Comparison of ENCODE assay signal across 20 cellular contexts in the genomic region with DNA sequence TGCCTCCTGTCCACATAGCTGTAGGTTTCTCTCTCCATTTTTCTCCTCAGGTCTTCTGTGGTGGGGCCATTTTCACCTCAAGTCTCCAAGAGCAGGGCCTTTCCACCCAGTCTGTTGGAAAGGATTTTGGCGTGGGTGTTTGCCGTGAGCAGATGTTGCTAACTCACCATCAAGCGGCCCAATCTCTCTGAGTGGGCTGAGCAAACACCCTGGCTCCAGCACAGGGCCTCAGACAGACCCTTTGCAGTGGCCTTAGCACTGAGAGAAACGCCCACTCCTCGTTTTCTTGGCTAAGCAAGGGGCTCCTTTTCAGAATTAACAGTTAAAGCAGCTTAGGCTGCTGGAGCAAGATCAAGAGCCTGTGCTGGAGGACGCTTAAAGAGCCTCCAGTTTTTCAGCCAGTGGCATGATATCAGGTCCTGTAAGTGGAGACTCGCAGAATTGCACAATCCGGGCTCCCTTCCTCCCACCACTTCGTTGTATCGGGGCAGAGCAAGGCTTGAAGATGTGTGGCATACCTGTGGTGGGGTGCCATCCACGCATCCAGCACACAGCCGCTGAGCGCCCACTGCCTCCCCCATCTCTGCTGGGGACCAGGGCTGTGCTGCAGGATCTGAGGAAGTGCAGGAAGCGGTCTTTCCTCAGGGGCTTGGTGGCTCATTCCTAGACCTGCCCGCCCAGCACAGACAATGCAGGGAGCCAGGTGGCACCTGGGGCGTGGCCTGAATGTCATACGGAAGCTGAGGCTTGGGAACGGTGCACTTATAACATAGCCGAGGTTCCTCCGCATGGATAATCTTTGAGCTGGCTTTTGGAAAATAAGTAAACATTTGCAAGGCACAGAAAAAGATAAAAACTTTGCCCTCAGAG.
"Had no signal": no experiment of that assay in that cellular context is flagged by ENCODE, and none has a peak within 500 bp of the region (broad histone marks: within the 10 kb centered on the region; RNA-seq: fewer than 3 reads in every experiment).

No MANE protein-coding gene starts in this region.

- H3K27me3 ChIP-seq: body of pancreas, hepatocyte, sigmoid colon had no signal

- H3K79me2 ChIP-seq: hepatocyte had no signal

- H3K27ac Mint-ChIP-seq: activated B cell treated with CpG ODN at 0.5 μM for 24 hours; activated CD8-positive, alpha-beta T cell treated with anti-CD3 and anti-CD28 coated beads for 36 hours; activated naive CD4-positive, alpha-beta T cell treated with anti-CD3 and anti-CD28 coated beads, Interleukin-2, amount 50 U/mL, for 72 hours; stimulated activated effector memory CD8-positive, alpha-beta T cell treated with anti-CD3 and anti-CD28 coated beads, Interleukin-12 subunit alpha, Interleukin-12 subunit beta, amount 100 ng/mL, for 72 hours had no signal

- H3K4me1 Mint-ChIP-seq: activated B cell treated with CpG ODN at 0.5 μM for 24 hours; central memory CD8-positive, alpha-beta T cell; stimulated activated effector memory CD8-positive, alpha-beta T cell treated with anti-CD3 and anti-CD28 coated beads, Interleukin-12 subunit alpha, Interleukin-12 subunit beta, amount 100 ng/mL, for 72 hours had no signal

- H3K4me3 ChIP-seq: body of pancreas, coronary artery, esophagus muscularis mucosa, hepatocyte, sigmoid colon had no signal

- H3K4me2 ChIP-seq: hepatocyte had no signal

- ATAC-seq: activated CD8-positive, alpha-beta T cell treated with anti-CD3 and anti-CD28 coated beads for 36 hours; activated naive CD4-positive, alpha-beta T cell treated with anti-CD3 and anti-CD28 coated beads, Interleukin-2, amount 50 U/mL, for 72 hours; body of pancreas; stimulated activated effector memory CD8-positive, alpha-beta T cell treated with anti-CD3 and anti-CD28 coated beads, Interleukin-12 subunit alpha, Interleukin-12 subunit beta, amount 100 ng/mL, for 72 hours had no signal

- DNase-seq: activated B cell treated with CpG ODN at 0.5 μM for 24 hours; activated CD4-positive, alpha-beta T cell treated with anti-CD3 and anti-CD28 coated beads for 48 hours; activated CD8-positive, alpha-beta T cell treated with anti-CD3 and anti-CD28 coated beads for 36 hours; activated effector memory CD4-positive, alpha-beta T cell treated with anti-CD3 and anti-CD28 coated beads, Interleukin-2, amount 50 U/mL, for 16 hours; activated T-cell treated with anti-CD3 and anti-CD28 coated beads, Interleukin-2, amount 50 U/mL, for 48 hours; amniotic stem cell; body of pancreas; mesendoderm; sigmoid colon; stimulated activated CD4-positive, alpha-beta T cell treated with anti-CD3 and anti-CD28 coated beads, Interleukin-12 subunit alpha, Interleukin-12 subunit beta, amount 100 ng/mL, for 4 hours; stimulated activated CD4-positive, alpha-beta T cell treated with anti-CD3 and anti-CD28 coated beads, Interleukin-2, amount 100 ng/mL, for 24 hours; T-helper 2 cell had no signal

- H3K27me3 Mint-ChIP-seq: activated CD8-positive, alpha-beta T cell treated with anti-CD3 and anti-CD28 coated beads for 36 hours had no signal

- H3K27ac ChIP-seq: body of pancreas, coronary artery, esophagus muscularis mucosa, hepatocyte, sigmoid colon had no signal

- H3K9me3 Mint-ChIP-seq: activated CD8-positive, alpha-beta T cell treated with anti-CD3 and anti-CD28 coated beads for 36 hours; activated naive CD4-positive, alpha-beta T cell treated with anti-CD3 and anti-CD28 coated beads, Interleukin-2, amount 50 U/mL, for 72 hours; central memory CD8-positive, alpha-beta T cell; stimulated activated effector memory CD8-positive, alpha-beta T cell treated with anti-CD3 and anti-CD28 coated beads, Interleukin-12 subunit alpha, Interleukin-12 subunit beta, amount 100 ng/mL, for 72 hours had no signal

- H3K9me3 ChIP-seq: body of pancreas, esophagus muscularis mucosa, sigmoid colon had no signal

- FAIRE-seq: TTC549, urothelium cell line had no signal

- H3K36me3 Mint-ChIP-seq: activated naive CD4-positive, alpha-beta T cell treated with anti-CD3 and anti-CD28 coated beads, Interleukin-2, amount 50 U/mL, for 72 hours; stimulated activated effector memory CD8-positive, alpha-beta T cell treated with anti-CD3 and anti-CD28 coated beads, Interleukin-12 subunit alpha, Interleukin-12 subunit beta, amount 100 ng/mL, for 72 hours had no signal

- H3K36me3 ChIP-seq: esophagus muscularis mucosa, sigmoid colon had no signal

- H3K4me1 ChIP-seq: body of pancreas, esophagus muscularis mucosa, sigmoid colon had no signal

- H3K4me3 Mint-ChIP-seq: activated B cell treated with CpG ODN at 0.5 μM for 24 hours; activated CD8-positive, alpha-beta T cell treated with anti-CD3 and anti-CD28 coated beads for 36 hours; central memory CD8-positive, alpha-beta T cell; stimulated activated effector memory CD8-positive, alpha-beta T cell treated with anti-CD3 and anti-CD28 coated beads, Interleukin-12 subunit alpha, Interleukin-12 subunit beta, amount 100 ng/mL, for 72 hours had no signal

- H2AFZ ChIP-seq: hepatocyte had no signal
